In the genomic region with DNA sequence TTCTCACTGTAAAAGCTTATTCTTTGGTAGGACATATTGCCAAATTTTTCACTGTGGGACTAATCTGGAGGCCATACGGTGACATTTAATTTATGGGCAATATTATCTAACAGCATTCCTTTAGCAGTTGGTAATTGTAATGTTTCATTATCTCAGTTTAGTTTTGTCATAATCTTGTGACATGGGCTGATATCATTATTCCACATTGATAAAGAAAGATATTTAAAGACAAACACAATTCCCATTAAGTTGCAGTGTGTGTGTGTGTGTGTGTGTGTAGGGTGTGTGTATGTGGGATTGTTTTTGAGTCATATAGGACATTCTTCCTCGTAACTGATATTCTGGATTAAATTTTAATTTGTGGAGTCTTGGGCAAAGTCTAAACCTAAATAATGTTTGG, we compare ENCODE assay signal across 37 cellular contexts.
"Had no signal": no experiment of that assay in that cellular context is flagged by ENCODE, and none has a peak within 500 bp of the region (broad histone marks: within the 10 kb centered on the region; RNA-seq: fewer than 3 reads in every experiment).

No MANE protein-coding gene starts in this region.

- H3K4me3 ChIP-seq: adrenal gland, breast epithelium, cardiac muscle cell, coronary artery, dorsolateral prefrontal cortex had no signal

- H3K9me3 Mint-ChIP-seq: activated B cell treated with CpG ODN at 0.5 μM for 24 hours; activated CD4-positive, alpha-beta memory T cell treated with anti-CD3 and anti-CD28 coated beads for 36 hours; activated CD4-positive, alpha-beta T cell treated with anti-CD3 and anti-CD28 coated beads, Interleukin-2, amount 10 ng/mL, durations not matched to agents 24 days and 14 days; activated naive CD4-positive, alpha-beta T cell treated with anti-CD3 and anti-CD28 coated beads for 36 hours; activated naive CD4-positive, alpha-beta T cell treated with anti-CD3 and anti-CD28 coated beads, Interleukin-2, amount 50 U/mL, for 24 hours; activated naive CD8-positive, alpha-beta T cell treated with anti-CD3 and anti-CD28 coated beads for 36 hours; activated naive CD8-positive, alpha-beta T cell treated with anti-CD3 and anti-CD28 coated beads, Interleukin-2, amount 50 U/mL, for 24 hours; activated T-helper 1 cell treated with anti-CD3 and anti-CD28 coated beads, Interleukin-12 subunit alpha, Interleukin-12 subunit beta, Interleukin-2, Interleukin-4 antibody, amounts not matched to agents 30 ng/mL and 10 ng/mL and 1 ng/mL, durations not matched to agents 14 hours and 24 hours and 36 hours; activated T-helper 2 cell treated with anti-CD3 and anti-CD28 coated beads, Interferon-gamma antibody, Interleukin-2, Interleukin-4, amounts not matched to agents 10 μg/mL and 5 μg/mL and 100 μg/mL, durations not matched to agents 14 hours and 24 hours and 36 hours; dendritic cell treated with granulocyte-macrophage colony-stimulating factor and Interleukin-4, amounts not matched to agents 40 ng/mL and 50 ng/mL, for 4 days; endodermal cell; T-helper 2 cell treated with Interferon-gamma antibody and Interleukin-4, amounts not matched to agents 5 μg/mL and 100 μg/mL, for 36 hours had no signal

- H3K4me1 Mint-ChIP-seq: activated B cell treated with CpG ODN at 0.5 μM for 24 hours; activated CD4-positive, alpha-beta T cell treated with anti-CD3 and anti-CD28 coated beads for 36 hours; activated CD4-positive, alpha-beta T cell treated with anti-CD3 and anti-CD28 coated beads, Interleukin-2, amount 10 ng/mL, durations not matched to agents 24 days and 14 days; activated CD8-positive, alpha-beta memory T cell treated with anti-CD3 and anti-CD28 coated beads, Interleukin-2, amount 10 ng/mL, durations not matched to agents 7 days and 5 days; activated naive CD4-positive, alpha-beta T cell treated with anti-CD3 and anti-CD28 coated beads, Interleukin-2, amount 50 U/mL, for 24 hours; activated naive CD8-positive, alpha-beta T cell treated with anti-CD3 and anti-CD28 coated beads for 36 hours; activated naive CD8-positive, alpha-beta T cell treated with anti-CD3 and anti-CD28 coated beads, Interleukin-2, amount 50 U/mL, for 24 hours; endodermal cell; T-helper 17 cell had no signal

- H3K27ac ChIP-seq: breast epithelium, cardiac muscle cell, coronary artery, dorsolateral prefrontal cortex, WERI-Rb-1 had no signal

- H3K27me3 Mint-ChIP-seq: activated B cell treated with CpG ODN at 0.5 μM for 24 hours; activated CD4-positive, alpha-beta memory T cell treated with anti-CD3 and anti-CD28 coated beads for 36 hours; activated CD4-positive, alpha-beta T cell treated with anti-CD3 and anti-CD28 coated beads for 36 hours; activated CD4-positive, alpha-beta T cell treated with anti-CD3 and anti-CD28 coated beads, Interleukin-2, amount 10 ng/mL, durations not matched to agents 24 days and 14 days; activated CD8-positive, alpha-beta memory T cell treated with anti-CD3 and anti-CD28 coated beads, Interleukin-2, amount 10 ng/mL, durations not matched to agents 7 days and 5 days; activated naive CD4-positive, alpha-beta T cell treated with anti-CD3 and anti-CD28 coated beads, Interleukin-2, amount 50 U/mL, for 24 hours; activated naive CD8-positive, alpha-beta T cell treated with anti-CD3 and anti-CD28 coated beads for 36 hours; activated naive CD8-positive, alpha-beta T cell treated with anti-CD3 and anti-CD28 coated beads, Interleukin-2, amount 50 U/mL, for 24 hours; brain; dendritic cell treated with granulocyte-macrophage colony-stimulating factor and Interleukin-4, amounts not matched to agents 40 ng/mL and 50 ng/mL, for 4 days; T-helper 17 cell had no signal

- H3K9me3 ChIP-seq: adrenal gland, breast epithelium had no signal

- ATAC-seq: activated CD4-positive, alpha-beta T cell treated with anti-CD3 and anti-CD28 coated beads for 36 hours; activated CD8-positive, alpha-beta memory T cell treated with anti-CD3 and anti-CD28 coated beads, Interleukin-2, amount 10 ng/mL, durations not matched to agents 7 days and 5 days; activated CD8-positive, alpha-beta T cell treated with anti-CD3 and anti-CD28 coated beads, Interleukin-2, amount 10 ng/mL, durations not matched to agents 7 days and 5 days; activated naive CD8-positive, alpha-beta T cell treated with anti-CD3 and anti-CD28 coated beads, Interleukin-2, amount 50 U/mL, for 24 hours; esophagus mucosa; T-helper 17 cell had no signal

- H3K36me3 ChIP-seq: adrenal gland, breast epithelium, cardiac muscle cell, WERI-Rb-1 had no signal

- H3K27ac Mint-ChIP-seq: activated B cell treated with CpG ODN at 0.5 μM for 24 hours; activated CD4-positive, alpha-beta memory T cell treated with anti-CD3 and anti-CD28 coated beads for 36 hours; activated CD4-positive, alpha-beta T cell treated with anti-CD3 and anti-CD28 coated beads for 36 hours; activated CD4-positive, alpha-beta T cell treated with anti-CD3 and anti-CD28 coated beads, Interleukin-2, amount 10 ng/mL, durations not matched to agents 24 days and 14 days; activated CD8-positive, alpha-beta memory T cell treated with anti-CD3 and anti-CD28 coated beads, Interleukin-2, amount 10 ng/mL, durations not matched to agents 7 days and 5 days; activated CD8-positive, alpha-beta T cell treated with anti-CD3 and anti-CD28 coated beads, Interleukin-2, amount 10 ng/mL, durations not matched to agents 7 days and 5 days; activated naive CD4-positive, alpha-beta T cell treated with anti-CD3 and anti-CD28 coated beads for 36 hours; activated naive CD4-positive, alpha-beta T cell treated with anti-CD3 and anti-CD28 coated beads, Interleukin-2, amount 50 U/mL, for 24 hours; activated naive CD8-positive, alpha-beta T cell treated with anti-CD3 and anti-CD28 coated beads for 36 hours; activated naive CD8-positive, alpha-beta T cell treated with anti-CD3 and anti-CD28 coated beads, Interleukin-2, amount 50 U/mL, for 24 hours; activated T-helper 1 cell treated with anti-CD3 and anti-CD28 coated beads, Interleukin-12 subunit alpha, Interleukin-12 subunit beta, Interleukin-2, Interleukin-4 antibody, amounts not matched to agents 30 ng/mL and 10 ng/mL and 1 ng/mL, durations not matched to agents 14 hours and 24 hours and 36 hours; activated T-helper 2 cell treated with anti-CD3 and anti-CD28 coated beads, Interferon-gamma antibody, Interleukin-2, Interleukin-4, amounts not matched to agents 10 μg/mL and 5 μg/mL and 100 μg/mL, durations not matched to agents 14 hours and 24 hours and 36 hours; dendritic cell treated with granulocyte-macrophage colony-stimulating factor and Interleukin-4, amounts not matched to agents 40 ng/mL and 50 ng/mL, for 4 days; endodermal cell; T-helper 17 cell; T-helper 2 cell treated with Interferon-gamma antibody and Interleukin-4, amounts not matched to agents 5 μg/mL and 100 μg/mL, for 36 hours had no signal

- H3K27me3 ChIP-seq: adrenal gland, breast epithelium, cardiac muscle cell, dorsolateral prefrontal cortex had no signal

- DNase-seq: activated B cell treated with CpG ODN at 0.5 μM for 24 hours; activated CD4-positive, alpha-beta memory T cell treated with anti-CD3 and anti-CD28 coated beads for 36 hours; activated CD4-positive, alpha-beta T cell treated with anti-CD3 and anti-CD28 coated beads for 36 hours; activated CD4-positive, alpha-beta T cell treated with anti-CD3 and anti-CD28 coated beads, Interleukin-2, amount 10 ng/mL, durations not matched to agents 24 days and 14 days; activated CD4-positive, CD25-positive, alpha-beta regulatory T cell treated with anti-CD3 and anti-CD28 coated beads, Interleukin-2, amount 50 U/mL, for 72 hours; activated CD8-positive, alpha-beta memory T cell treated with anti-CD3 and anti-CD28 coated beads, Interleukin-2, amount 10 ng/mL, durations not matched to agents 7 days and 5 days; activated CD8-positive, alpha-beta memory T cell treated with anti-CD3 and anti-CD28 coated beads, Interleukin-2, amount 50 U/mL, for 4 hours; activated CD8-positive, alpha-beta T cell treated with anti-CD3 and anti-CD28 coated beads, Interleukin-2, amount 10 ng/mL, durations not matched to agents 7 days and 5 days; activated effector memory CD4-positive, alpha-beta T cell treated with anti-CD3 and anti-CD28 coated beads, Interleukin-2, amount 50 U/mL, for 16 hours; activated naive CD4-positive, alpha-beta T cell treated with anti-CD3 and anti-CD28 coated beads for 36 hours; activated naive CD8-positive, alpha-beta T cell treated with anti-CD3 and anti-CD28 coated beads for 36 hours; activated naive CD8-positive, alpha-beta T cell treated with anti-CD3 and anti-CD28 coated beads, Interleukin-2, amount 50 U/mL, for 24 hours; activated T-cell treated with anti-CD3 and anti-CD28 coated beads, Interleukin-2, amount 50 U/mL, for 1 hour; activated T-cell treated with anti-CD3 and anti-CD28 coated beads, Interleukin-2, amount 50 U/mL, for 48 hours; adrenal gland; amygdala; aorta; central memory CD4-positive, alpha-beta T cell; cerebellar nuclear complex; dorsolateral prefrontal cortex; effector memory CD4-positive, alpha-beta T cell; endodermal cell; head of caudate nucleus; T-helper 1 cell; T-helper 17 cell; T1000; WERI-Rb-1 had no signal

- H3K4me3 Mint-ChIP-seq: activated B cell treated with CpG ODN at 0.5 μM for 24 hours; activated CD4-positive, alpha-beta memory T cell treated with anti-CD3 and anti-CD28 coated beads for 36 hours; activated CD4-positive, alpha-beta T cell treated with anti-CD3 and anti-CD28 coated beads for 36 hours; activated CD4-positive, alpha-beta T cell treated with anti-CD3 and anti-CD28 coated beads, Interleukin-2, amount 10 ng/mL, durations not matched to agents 24 days and 14 days; activated CD8-positive, alpha-beta memory T cell treated with anti-CD3 and anti-CD28 coated beads, Interleukin-2, amount 10 ng/mL, durations not matched to agents 7 days and 5 days; activated CD8-positive, alpha-beta T cell treated with anti-CD3 and anti-CD28 coated beads, Interleukin-2, amount 10 ng/mL, durations not matched to agents 7 days and 5 days; activated naive CD4-positive, alpha-beta T cell treated with anti-CD3 and anti-CD28 coated beads for 36 hours; activated naive CD4-positive, alpha-beta T cell treated with anti-CD3 and anti-CD28 coated beads, Interleukin-2, amount 50 U/mL, for 24 hours; activated naive CD8-positive, alpha-beta T cell treated with anti-CD3 and anti-CD28 coated beads for 36 hours; activated naive CD8-positive, alpha-beta T cell treated with anti-CD3 and anti-CD28 coated beads, Interleukin-2, amount 50 U/mL, for 24 hours; activated T-helper 1 cell treated with anti-CD3 and anti-CD28 coated beads, Interleukin-12 subunit alpha, Interleukin-12 subunit beta, Interleukin-2, Interleukin-4 antibody, amounts not matched to agents 30 ng/mL and 10 ng/mL and 1 ng/mL, durations not matched to agents 14 hours and 24 hours and 36 hours; brain; dendritic cell treated with granulocyte-macrophage colony-stimulating factor and Interleukin-4, amounts not matched to agents 40 ng/mL and 50 ng/mL, for 4 days; endodermal cell; T-helper 17 cell; T-helper 2 cell treated with Interferon-gamma antibody and Interleukin-4, amounts not matched to agents 5 μg/mL and 100 μg/mL, for 36 hours had no signal

- H3K4me1 ChIP-seq: breast epithelium had no signal

- H3K36me3 Mint-ChIP-seq: activated CD4-positive, alpha-beta memory T cell treated with anti-CD3 and anti-CD28 coated beads for 36 hours; activated CD8-positive, alpha-beta memory T cell treated with anti-CD3 and anti-CD28 coated beads, Interleukin-2, amount 10 ng/mL, durations not matched to agents 7 days and 5 days; activated naive CD4-positive, alpha-beta T cell treated with anti-CD3 and anti-CD28 coated beads, Interleukin-2, amount 50 U/mL, for 24 hours; activated naive CD8-positive, alpha-beta T cell treated with anti-CD3 and anti-CD28 coated beads for 36 hours had no signal
